ENCODE assay signal across 8 cellular contexts in genomic region chr2:226798422-226799210, GRCh38. TPM values are rescaled to one million over a fixed set of nuclear protein-coding genes. Genes with fewer than 3 reads are reported as not detected.
DNase-seq lines count a peak whose midpoint lies in the region; ATAC-seq, FAIRE-seq and TF ChIP-seq lines count a peak whose summit lies in the region.

No MANE protein-coding gene starts in this region.

- H3K27me3 ChIP-seq in WERI-Rb-1 (ENCODE audit: insufficient read depth, low read depth, severe bottlenecking) = no peaks in the 10 kb centered on the region

- 1% methylated on average over 19 of the region's 80 CpGs for WGBS in A549 (ENCODE audit: missing lambda C conversion rate)
- 2 to 11% methylated on average over 28 to 48 of the region's 80 CpGs for WGBS in lower leg skin, 2 donors

- H3K9me3 Mint-ChIP-seq in stimulated activated effector memory CD8-positive, alpha-beta T cell treated with anti-CD3 and anti-CD28 coated beads, Interleukin-12 subunit alpha, Interleukin-12 subunit beta, amount 100 ng/mL, for 72 hours = no peaks in the 10 kb centered on the region

- TF ChIP-seq POLR2A in A549 (IDR thresholded peaks at IDR 0.05; ENCODE audit: low read length) = 0 out of 2 replicates have a peak, but pooled peaks have one; percentile 15
- TF ChIP-seq POLR2A in lower leg skin (IDR thresholded peaks at IDR 0.05) = no peak

- peak overlapping the region; percentile 96 for H3K4me2 ChIP-seq in A549

- FAIRE-seq in A549 (lab: Jason Lieb, UNC) = no peak

- no peak for TF ChIP-seq EP300 in A549 (IDR thresholded peaks at IDR 0.05)

- H3K4me1 ChIP-seq in A549 = peaks cover 45% of the 10 kb centered on the region

- intact Hi-C loops in lower leg skin (cut with DNase I; ENCODE audit: low total_unique reads) = loop anchor here (10.0 kb wide), 1 partner anchor 584 kb away; no protein-coding TSS in a partner anchor

- peak; percentile 28 to 54; a peak in 4 of 5 replicates for TF ChIP-seq RAD21 in A549 (conservative IDR thresholded peaks at IDR 0.05 in 1 of 2, IDR thresholded peaks at IDR 0.05 in 1 of 2)

- H3K4me3 ChIP-seq in A549 (peak overlapping the region; percentile 80), WERI-Rb-1 (ENCODE audit: low read depth, low read length) (peak overlapping the region; percentile 80), coronary artery (peak overlapping the region; percentile 86), lower leg skin (ENCODE audit: low read depth, poor library complexity, severe bottlenecking) (peak overlapping the region; percentile 61)

- peaks cover 34% of the 10 kb centered on the region for H3K4me1 Mint-ChIP-seq in stimulated activated effector memory CD8-positive, alpha-beta T cell treated with anti-CD3 and anti-CD28 coated beads, Interleukin-12 subunit alpha, Interleukin-12 subunit beta, amount 100 ng/mL, for 72 hours

- peak in 1 of 2 experiments; percentile 74 for DNase-seq in A549 (ENCODE audit: low read depth in 1 of 2, low spot score in 1 of 2)
- no peak for DNase-seq in WERI-Rb-1
- peak; percentile 79 for DNase-seq in coronary artery (ENCODE audit: low spot score)
- DNase-seq in lower leg skin (ENCODE audit: low spot score in 2 of 2) = peak; percentile 39 to 92
- peak; percentile 15 to 72 for DNase-seq in stimulated activated effector memory CD8-positive, alpha-beta T cell treated with anti-CD3 and anti-CD28 coated beads, Interleukin-12 subunit alpha, Interleukin-12 subunit beta, amount 100 ng/mL, for 72 hours (ENCODE audit: low spot score in 2 of 2)
- no peak for DNase-seq in T1000 (lab: John Stamatoyannopoulos, UW)

- peak overlapping the region; percentile 75 for H3K4me3 Mint-ChIP-seq in stimulated activated effector memory CD8-positive, alpha-beta T cell treated with anti-CD3 and anti-CD28 coated beads, Interleukin-12 subunit alpha, Interleukin-12 subunit beta, amount 100 ng/mL, for 72 hours

- no peaks in the 10 kb centered on the region for H3K36me3 Mint-ChIP-seq in stimulated activated effector memory CD8-positive, alpha-beta T cell treated with anti-CD3 and anti-CD28 coated beads, Interleukin-12 subunit alpha, Interleukin-12 subunit beta, amount 100 ng/mL, for 72 hours

- POLR2A ChIA-PET in A549 (lab: Yijun Ruan, JAX) = interaction anchor here (0.6 to 2.0 kb wide), 8 partner anchors 26 to 683 kb away, joined by 3 to 7 read pairs (median 3); partner anchors contain the start of gene RHBDD1

- no peaks in the 10 kb centered on the region for H3K36me3 ChIP-seq in WERI-Rb-1

- no peak overlapping the region for H3K27ac Mint-ChIP-seq in stimulated activated effector memory CD8-positive, alpha-beta T cell treated with anti-CD3 and anti-CD28 coated beads, Interleukin-12 subunit alpha, Interleukin-12 subunit beta, amount 100 ng/mL, for 72 hours

- H3K27ac ChIP-seq in A549 (peak overlapping the region; percentile 95 to 100), WERI-Rb-1 (peak overlapping the region; percentile 31; the same call in 1 of the 2 replicates), coronary artery (peak overlapping the region; percentile 90 to 91)

- ATAC-seq in A549 (peak; percentile 5 to 24; a peak in 4 of 6 replicates), GM18907 (IDR thresholded peaks at IDR 0.05; ENCODE audit: unreplicated experiment) (peak; percentile 28), HG03378 (IDR thresholded peaks at IDR 0.05; ENCODE audit: unreplicated experiment) (peak; percentile 30)
- peak; percentile 46 for ATAC-seq in stimulated activated effector memory CD8-positive, alpha-beta T cell treated with anti-CD3 and anti-CD28 coated beads, Interleukin-12 subunit alpha, Interleukin-12 subunit beta, amount 100 ng/mL, for 72 hours

- CTCF ChIA-PET in A549 (lab: Yijun Ruan, JAX) = interaction anchor here (0.6 to 3.2 kb wide), 15 partner anchors 8 to 1129 kb away, joined by 3 to 16 read pairs (median 3); no protein-coding TSS in a partner anchor

- H3K9me3 ChIP-seq in A549 (no peaks in the 10 kb centered on the region), WERI-Rb-1 (ENCODE audit: severe bottlenecking) (no peaks in the 10 kb centered on the region)

- peak; percentile 58 for TF ChIP-seq CTCF in A549 (IDR thresholded peaks at IDR 0.05)
- TF ChIP-seq CTCF in WERI-Rb-1 (IDR thresholded peaks at IDR 0.05; ENCODE audit: low read depth, low read length) = no peak
- TF ChIP-seq CTCF in coronary artery (IDR thresholded peaks at IDR 0.05) = no peak
- no peak for TF ChIP-seq CTCF in lower leg skin (IDR thresholded peaks at IDR 0.05)

TF ChIP-seq in A549, 52 proteins besides CTCF, POLR2A, EP300 and RAD21:
- TF ChIP-seq CEBPB (IDR thresholded peaks at IDR 0.05) (no peak), MAX (IDR thresholded peaks at IDR 0.05) (peak; percentile 80), RNF2 (IDR thresholded peaks at IDR 0.05; ENCODE audit: borderline replicate concordance, low read depth) (peak; percentile 55; the same call in 1 of the 2 replicates), E2F6 (IDR thresholded peaks at IDR 0.05; ENCODE audit: borderline replicate concordance, low read depth) (peak; percentile 76), SMC3 (IDR thresholded peaks at IDR 0.05) (peak; percentile 64)

RNA-seq across cellular contexts. Expression of gene IRS1, which starts 1.0 kb away (rescaled TPM):
- 10.4 and 12.9 TPM in 2 replicates for polyA plus RNA-seq in A549 (2011; rRNA removed)
- 13.4 and 20.3 TPM in 2 replicates for polyA plus RNA-seq in A549 (2012; cell fraction: cytosol; rRNA removed)
- polyA plus RNA-seq in A549 (2012; cell fraction: nucleus; rRNA removed) = 15.9 and 22.7 TPM in 2 replicates
- polyA plus RNA-seq in A549 (2017; fragmentation: RNase III; extraction: RNeasy Plus Mini Kit Qiagen cat#74134 plus additional on column Dnase treatment) = 13.1 to 15.6 TPM (median 13.9 TPM) in 3 replicates
- 22.6 and 23.6 TPM in 2 replicates for polyA minus RNA-seq in A549 (2011; rRNA and poly(A)+ RNA removed)
- total RNA-seq in lower leg skin = 10 to 100 TPM; 16.9 to 55.0 (median 25.4) TPM

RNA-seq across cellular contexts. Expression of gene RHBDD1, which starts 37.2 kb away (rescaled TPM):
- 46.9 and 50.6 TPM in 2 replicates for polyA plus RNA-seq in A549 (2011; rRNA removed)
- polyA plus RNA-seq in A549 (2012; cell fraction: cytosol; rRNA removed) = 4.9 and 6.1 TPM in 2 replicates
- polyA plus RNA-seq in A549 (2012; cell fraction: nucleus; rRNA removed) = 5.1 and 6.0 TPM in 2 replicates
- polyA plus RNA-seq in A549 (2017; fragmentation: RNase III; extraction: RNeasy Plus Mini Kit Qiagen cat#74134 plus additional on column Dnase treatment) = 8.3 to 8.6 TPM (median 8.6 TPM) in 3 replicates
- polyA minus RNA-seq in A549 (2011; rRNA and poly(A)+ RNA removed) = 60.9 and 78.3 TPM in 2 replicates
- 10 to 100 TPM in 3 of 4 donors, 1 to 10 TPM in 1; 7.8 to 28.9 (median 18.0) TPM for total RNA-seq in lower leg skin

Comparison
In these comparisons a context has a peak if more than half of its experiments do, and no peak if none do; other contexts are left out.
1. DNase-seq: peak in coronary artery (single experiment), lower leg skin (2 of 2) and stimulated activated effector memory CD8-positive, alpha-beta T cell treated with anti-CD3 and anti-CD28 coated beads, Interleukin-12 subunit alpha, Interleukin-12 subunit beta, amount 100 ng/mL, for 72 hours (2 of 2); none in WERI-Rb-1 (single experiment) and T1000 (single experiment).
2. H3K27ac ChIP-seq: peak in every context shown above with its lines; median percentile 98 in A549; 90 in coronary artery; 31 in WERI-Rb-1.
3. Peak in every context shown above with its lines, with median percentiles within 50 percentile points of each other: ATAC-seq and H3K4me3 ChIP-seq.